Comparison of ENCODE assay signal across 18 cellular contexts in the genomic region with DNA sequence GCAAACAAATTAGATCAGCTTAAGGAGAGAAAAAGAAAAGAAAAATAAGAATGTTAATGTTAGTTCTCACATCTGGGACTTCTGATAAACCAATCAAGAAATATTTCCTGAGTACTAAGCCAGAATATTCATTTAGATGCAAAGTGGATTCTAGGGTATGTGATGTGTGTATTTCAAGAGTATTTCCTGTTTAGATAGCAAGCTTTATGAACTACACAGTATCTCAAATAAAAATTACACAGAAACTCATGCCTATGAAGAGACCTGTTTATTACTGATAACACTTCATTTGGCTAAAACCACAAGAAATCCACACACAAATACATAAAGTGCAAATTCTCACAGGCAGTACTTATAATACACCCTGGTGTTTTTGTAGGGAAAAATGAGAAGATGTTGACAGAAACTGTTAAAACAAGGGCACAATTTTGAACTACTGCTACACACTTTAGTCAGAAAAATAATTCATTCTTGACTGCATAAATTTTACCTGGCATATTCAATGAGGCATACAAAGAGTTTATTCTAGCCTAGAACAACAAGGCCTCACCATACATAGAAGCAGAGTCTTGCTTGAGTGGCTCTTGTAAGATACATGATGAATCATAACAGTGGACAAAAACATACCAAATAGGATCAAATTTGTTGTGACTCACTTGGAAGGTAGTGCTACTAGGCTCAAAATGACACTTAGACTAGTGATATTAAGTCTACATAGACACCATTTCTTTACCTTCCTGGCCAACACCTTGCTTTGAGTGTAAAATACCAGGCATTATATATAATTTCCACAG. TPM values are rescaled to one million over a fixed set of nuclear protein-coding genes. Genes with fewer than 3 reads are reported as not detected.
A peak's percentile ranks its signal among the peaks of the same experiment; 100 is the strongest.
DNase-seq lines count a peak whose midpoint lies in the region; ATAC-seq and TF ChIP-seq lines count a peak whose summit lies in the region.
"Had no signal": no experiment of that assay in that cellular context is flagged by ENCODE, and none has a peak within 500 bp of the region (broad histone marks: within the 10 kb centered on the region; RNA-seq: fewer than 3 reads in every experiment).

No MANE protein-coding gene starts in this region.

- H3K4me1 ChIP-seq in RWPE2 (ENCODE audit: insufficient read depth, poor library complexity, severe bottlenecking) = peaks cover 6% of the 10 kb centered on the region
- peaks cover 24% of the 10 kb centered on the region for H3K4me1 ChIP-seq in osteoblast (ENCODE audit: insufficient read depth, low read length)
- H3K4me1 ChIP-seq: Caco-2 had no signal

- no peaks in the 10 kb centered on the region for H3K9me3 ChIP-seq in RWPE2 (ENCODE audit: severe bottlenecking)
- no peaks in the 10 kb centered on the region for H3K9me3 ChIP-seq in osteoblast (ENCODE audit: low read depth, low read length)
- H3K9me3 ChIP-seq: Caco-2 had no signal

- H4K20me1 ChIP-seq in osteoblast (ENCODE audit: insufficient read depth, low read length) = no peaks in the 10 kb centered on the region

- in situ Hi-C loops in GM13977 (cut with MboI; ENCODE audit: low pct_unique_long_range_greater_than_20kb, low sequenced_read_pairs, unreplicated experiment) = no loop called here

- H3K36me3 ChIP-seq in RWPE2 (ENCODE audit: low read depth) = no peaks in the 10 kb centered on the region
- no peaks in the 10 kb centered on the region for H3K36me3 ChIP-seq in osteoblast (ENCODE audit: insufficient read depth, low read length)

- H3K4me2 ChIP-seq in osteoblast (ENCODE audit: insufficient read depth, low read length) = no peak overlapping the region

- H2AFZ ChIP-seq in osteoblast (ENCODE audit: low read length) = no peak overlapping the region

- TF ChIP-seq CTCF in RWPE2 (IDR thresholded peaks at IDR 0.05; ENCODE audit: poor library complexity, severe bottlenecking) = no peak
- no peak for TF ChIP-seq CTCF in epithelial cell of esophagus (IDR thresholded peaks at IDR 0.05; ENCODE audit: insufficient read depth, low read depth, low read length, missing control alignments)
- no peak for TF ChIP-seq CTCF in osteoblast (IDR thresholded peaks at IDR 0.05; ENCODE audit: extremely low read depth, low read depth, low read length)
- TF ChIP-seq CTCF in GM13977 (IDR thresholded peaks at IDR 0.05; ENCODE audit: extremely low read depth, insufficient read depth, missing control alignments) = no peak

- ATAC-seq in RWPE2 (ENCODE audit: low read depth) = peak; percentile 90
- no peak for ATAC-seq in GM21619 (IDR thresholded peaks at IDR 0.05; ENCODE audit: unreplicated experiment)
- ATAC-seq in GM19395 (IDR thresholded peaks at IDR 0.05; ENCODE audit: unreplicated experiment) = no peak
- ATAC-seq in GM18867 (IDR thresholded peaks at IDR 0.05; ENCODE audit: unreplicated experiment) = no peak
- ATAC-seq: Panc1 had no signal

- H3K4me3 ChIP-seq in RWPE2 (ENCODE audit: severe bottlenecking) (no peak overlapping the region), epithelial cell of esophagus (ENCODE audit: low read length) (no peak overlapping the region), osteoblast (ENCODE audit: insufficient read depth, low read length) (no peak overlapping the region)

- H3K27me3 ChIP-seq in RWPE2 (ENCODE audit: insufficient read depth, poor library complexity, severe bottlenecking) (no peaks in the 10 kb centered on the region), osteoblast (ENCODE audit: insufficient read depth, low read length) (no peaks in the 10 kb centered on the region)

- no peaks in the 10 kb centered on the region for H3K79me2 ChIP-seq in osteoblast (ENCODE audit: insufficient read depth, low read length)

- DNase-seq in EL (peak; percentile 57), RWPE2 (ENCODE audit: low spot score) (no peak), epithelial cell of esophagus (ENCODE audit: low read depth) (peak; percentile 66), osteoblast (ENCODE audit: insufficient read length, low spot score, missing footprints) (peak; percentile 93), GM13977 (ENCODE audit: low spot score) (no peak)
- DNase-seq: activated naive CD8-positive, alpha-beta T cell treated with anti-CD3 and anti-CD28 coated beads for 36 hours; Caco-2; hypothalamus; MV-4-11; NCI-H226; occipital lobe; stimulated activated CD4-positive, alpha-beta T cell treated with anti-CD3 and anti-CD28 coated beads, Interleukin-15, amount 100 ng/mL, for 24 hours; T1000; trophoblast cell had no signal

- peak overlapping the region; percentile 2 for H3K27ac ChIP-seq in RWPE2 (ENCODE audit: poor library complexity, severe bottlenecking)
- no peak overlapping the region for H3K27ac ChIP-seq in osteoblast (ENCODE audit: low read depth, low read length)

RNA-seq across cellular contexts. Expression of gene P4HA3, which starts 18.8 kb away (rescaled TPM):
- total RNA-seq in osteoblast = 8.7 and 19.2 TPM in 2 replicates
- total RNA-seq: activated naive CD8-positive, alpha-beta T cell treated with anti-CD3 and anti-CD28 coated beads for 36 hours; Caco-2; occipital lobe had no signal

Comparison
In these comparisons a context has a peak if more than half of its experiments do, and no peak if none do; other contexts are left out.
1. DNase-seq: peak in EL (single experiment), epithelial cell of esophagus (single experiment) and osteoblast (single experiment); none in RWPE2 (single experiment) and GM13977 (single experiment).